23 cellular contexts compared by ENCODE assay signal in the genomic region with DNA sequence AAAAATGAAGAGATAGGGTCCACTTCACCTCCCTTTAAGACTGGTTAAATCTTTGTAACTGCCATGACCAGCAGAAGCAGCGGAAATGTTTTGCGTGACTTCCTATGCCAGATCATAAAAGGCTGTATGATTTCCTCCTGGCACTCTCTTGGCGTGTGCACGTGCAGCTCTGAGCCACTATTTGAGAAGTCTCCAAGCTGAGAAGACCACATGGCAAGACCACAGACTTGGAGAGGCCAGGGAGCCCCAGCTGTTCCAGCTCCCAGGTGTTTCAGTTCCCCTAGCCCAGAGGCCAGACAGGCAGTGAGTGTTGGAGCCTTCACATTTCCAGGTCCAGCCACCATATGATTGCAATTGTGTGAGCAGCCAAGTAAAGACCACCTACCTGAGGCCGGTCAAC.
"Had no signal": no experiment of that assay in that cellular context is flagged by ENCODE, and none has a peak within 500 bp of the region (broad histone marks: within the 10 kb centered on the region; RNA-seq: fewer than 3 reads in every experiment).

No MANE protein-coding gene starts in this region.

- H3K27ac ChIP-seq: PC-9, SK-N-MC, WERI-Rb-1 had no signal

- H3K27me3 Mint-ChIP-seq: activated CD8-positive, alpha-beta T cell treated with anti-CD3 and anti-CD28 coated beads for 36 hours had no signal

- H3K4me3 ChIP-seq: PC-9, SK-N-MC had no signal

- H3K36me3 Mint-ChIP-seq: activated naive CD8-positive, alpha-beta T cell treated with anti-CD3 and anti-CD28 coated beads, Interleukin-2, amount 10 ng/mL, durations not matched to agents 7 days and 5 days; T-cell had no signal

- DNase-seq: activated CD4-positive, alpha-beta T cell treated with anti-CD3 and anti-CD28 coated beads for 4 hours; activated CD8-positive, alpha-beta memory T cell treated with anti-CD3 and anti-CD28 coated beads, Interleukin-2, amount 50 U/mL, for 48 hours; activated CD8-positive, alpha-beta T cell treated with anti-CD3 and anti-CD28 coated beads for 36 hours; activated naive CD4-positive, alpha-beta T cell treated with anti-CD3 and anti-CD28 coated beads, Interleukin-2, amount 50 U/mL, for 16 hours; activated naive CD8-positive, alpha-beta T cell treated with anti-CD3 and anti-CD28 coated beads, Interleukin-2, amount 10 ng/mL, durations not matched to agents 7 days and 5 days; activated T-cell treated with anti-CD3 and anti-CD28 coated beads, Interleukin-2, amount 50 U/mL, for 1 hour; aorta; central memory CD4-positive, alpha-beta T cell; Karpas-422; NCI-H1105 treated with DMSO at 0.1 percent for 48 hours; NCI-H1436 treated with DMSO at 0.1 percent for 48 hours; NCI-H187; NCI-H2081 treated with DMSO at 0.1 percent for 48 hours; NCI-H446; NCI-H524; PC-9; T-cell; T-helper 2 cell; T1000; WERI-Rb-1 had no signal

- H3K9me3 Mint-ChIP-seq: activated CD8-positive, alpha-beta T cell treated with anti-CD3 and anti-CD28 coated beads for 36 hours; activated naive CD8-positive, alpha-beta T cell treated with anti-CD3 and anti-CD28 coated beads, Interleukin-2, amount 10 ng/mL, durations not matched to agents 7 days and 5 days; T-cell had no signal

- ATAC-seq: activated CD4-positive, CD25-positive, alpha-beta regulatory T cell treated with anti-CD3 and anti-CD28 coated beads, Interleukin-2, amount 50 U/mL, for 24 hours; activated CD8-positive, alpha-beta T cell treated with anti-CD3 and anti-CD28 coated beads for 36 hours; Right ventricle myocardium inferior; T-cell had no signal

- H3K27ac Mint-ChIP-seq: activated CD8-positive, alpha-beta T cell treated with anti-CD3 and anti-CD28 coated beads for 36 hours; activated naive CD8-positive, alpha-beta T cell treated with anti-CD3 and anti-CD28 coated beads, Interleukin-2, amount 10 ng/mL, durations not matched to agents 7 days and 5 days; T-cell had no signal

- H3K4me3 Mint-ChIP-seq: activated CD8-positive, alpha-beta T cell treated with anti-CD3 and anti-CD28 coated beads for 36 hours; activated naive CD8-positive, alpha-beta T cell treated with anti-CD3 and anti-CD28 coated beads, Interleukin-2, amount 10 ng/mL, durations not matched to agents 7 days and 5 days; T-cell had no signal

- H3K36me3 ChIP-seq: WERI-Rb-1 had no signal
